ENCODE assay signal across 16 cellular contexts in genomic region chr19:10104130-10104513, GRCh38. TPM values are rescaled to one million over a fixed set of nuclear protein-coding genes. Genes with fewer than 3 reads are reported as not detected.
DNase-seq lines count a peak whose midpoint lies in the region; ATAC-seq, FAIRE-seq and TF ChIP-seq lines count a peak whose summit lies in the region.
"Had no signal": no experiment of that assay in that cellular context is flagged by ENCODE, and none has a peak within 500 bp of the region (broad histone marks: within the 10 kb centered on the region; RNA-seq: fewer than 3 reads in every experiment).

No MANE protein-coding gene starts in this region.

- no peak for FAIRE-seq in K562 (lab: Jason Lieb, UNC)
- FAIRE-seq: D721Med had no signal

- POLR2A ChIA-PET in T-cell (lab: Charles Lee) (interaction anchor here in 1 of 2 donors (0.6 kb wide), 1 partner anchor 1660 kb away, joined by 3 read pairs; no protein-coding TSS in a partner anchor), K562 (lab: Yijun Ruan, JAX) (interaction anchor here (1.0 to 1.4 kb wide), 2 partner anchors 10 to 11 kb away, joined by 3 read pairs; no protein-coding TSS in a partner anchor)

- no peak for TF ChIP-seq CTCF in K562 (IDR thresholded peaks at IDR 0.05 in 2 of 3, conservative IDR thresholded peaks at IDR 0.05 in 1 of 3; ENCODE audit: insufficient read depth in 2 of 3, low read depth in 1 of 3, low read length in 3 of 3)

- no peak overlapping the region for H3K4me3 ChIP-seq in K562
- H3K4me3 ChIP-seq: gastrocnemius medialis, SJSA1 had no signal

- peak overlapping the region; percentile 75 for H2AFZ ChIP-seq in K562 (ENCODE audit: low read depth, low read length)

- BruUV-seq in K562 (replicated peaks; lab: Mats Ljungman, UMichigan): no TSS peak

- intact Hi-C loops in K562 (cut with micrococcal nuclease) (no loop called here), left ventricle myocardium superior (cut with micrococcal nuclease) (no loop called here)

- H3K36me3 ChIP-seq in K562 (ENCODE audit: control insufficient read depth, insufficient read depth, low read length): peaks cover 22% of the 10 kb centered on the region

- in situ Hi-C loops in K562 (cut with MboI): no loop called here

- no peaks in the 10 kb centered on the region for H3K9me3 Mint-ChIP-seq in activated naive CD4-positive, alpha-beta T cell treated with anti-CD3 and anti-CD28 coated beads, Interleukin-2, amount 10 ng/mL, durations not matched to agents 7 days and 5 days
- H3K9me3 Mint-ChIP-seq in T-cell: no peaks in the 10 kb centered on the region
- H3K9me3 Mint-ChIP-seq in stimulated activated naive B cell treated with anti-CD40 and anti-IgM and Interleukin-4, amounts not matched to agents 10 μg/mL and 1 μg/mL and 100 μg/mL, for 72 hours: peaks cover 2 to 3% of the 10 kb centered on the region in 2 donors

- H3K9ac ChIP-seq in K562 (ENCODE audit: insufficient read depth in 1 of 2, low read depth in 2 of 2, low read length in 2 of 2): peak overlapping the region in 1 of 2 experiments; percentile 45; a peak in 2 of 4 replicates

- peaks cover 21% of the 10 kb centered on the region for H3K36me3 Mint-ChIP-seq in activated naive CD4-positive, alpha-beta T cell treated with anti-CD3 and anti-CD28 coated beads, Interleukin-2, amount 10 ng/mL, durations not matched to agents 7 days and 5 days
- peaks cover 7% of the 10 kb centered on the region for H3K36me3 Mint-ChIP-seq in T-cell
- peaks cover 31 to 37% of the 10 kb centered on the region in 2 donors for H3K36me3 Mint-ChIP-seq in stimulated activated naive B cell treated with anti-CD40 and anti-IgM and Interleukin-4, amounts not matched to agents 10 μg/mL and 1 μg/mL and 100 μg/mL, for 72 hours

- no peak for TF ChIP-seq RAD21 in K562 (CRISPR knock-in tag; conservative IDR thresholded peaks at IDR 0.05 in 1 of 2, IDR thresholded peaks at IDR 0.05 in 1 of 2)

- H3K4me2 ChIP-seq in K562 (ENCODE audit: insufficient read depth, low read length): no peak overlapping the region

- H3K27me3 Mint-ChIP-seq in activated naive CD4-positive, alpha-beta T cell treated with anti-CD3 and anti-CD28 coated beads, Interleukin-2, amount 10 ng/mL, durations not matched to agents 7 days and 5 days: peaks cover under 1% of the 10 kb centered on the region
- no peaks in the 10 kb centered on the region for H3K27me3 Mint-ChIP-seq in T-cell
- no peaks in the 10 kb centered on the region for H3K27me3 Mint-ChIP-seq in stimulated activated naive B cell treated with anti-CD40 and anti-IgM and Interleukin-4, amounts not matched to agents 10 μg/mL and 1 μg/mL and 100 μg/mL, for 72 hours

- H3K79me2 ChIP-seq in K562 (ENCODE audit: control insufficient read depth, insufficient read depth, low read length): peaks cover 31% of the 10 kb centered on the region

- H3K27ac Mint-ChIP-seq in activated naive CD4-positive, alpha-beta T cell treated with anti-CD3 and anti-CD28 coated beads, Interleukin-2, amount 10 ng/mL, durations not matched to agents 7 days and 5 days: peak overlapping the region; percentile 97
- H3K27ac Mint-ChIP-seq in T-cell: peak overlapping the region; percentile 94 to 96
- peak overlapping the region; percentile 99 for H3K27ac Mint-ChIP-seq in stimulated activated naive B cell treated with anti-CD40 and anti-IgM and Interleukin-4, amounts not matched to agents 10 μg/mL and 1 μg/mL and 100 μg/mL, for 72 hours

- peaks cover 68% of the 10 kb centered on the region for H3K4me1 Mint-ChIP-seq in activated naive CD4-positive, alpha-beta T cell treated with anti-CD3 and anti-CD28 coated beads, Interleukin-2, amount 10 ng/mL, durations not matched to agents 7 days and 5 days
- peaks cover 58 to 65% (median 62%) of the 10 kb centered on the region in 3 donors for H3K4me1 Mint-ChIP-seq in T-cell
- H3K4me1 Mint-ChIP-seq in stimulated activated naive B cell treated with anti-CD40 and anti-IgM and Interleukin-4, amounts not matched to agents 10 μg/mL and 1 μg/mL and 100 μg/mL, for 72 hours: peaks cover 43 to 75% of the 10 kb centered on the region in 2 donors

- no peaks in the 10 kb centered on the region for H3K9me3 ChIP-seq in K562 (replicated peaks; ENCODE audit: control insufficient read depth, insufficient read depth, low read depth, low read length)
- H3K9me3 ChIP-seq: gastrocnemius medialis, SJSA1 had no signal

- no peaks in the 10 kb centered on the region for H3K9me1 ChIP-seq in K562 (ENCODE audit: control insufficient read depth, insufficient read depth, low read length)

- TF ChIP-seq EP300 in K562 (IDR thresholded peaks at IDR 0.05; ENCODE audit: low read length): no peak

- H3K4me1 ChIP-seq in K562 (replicated peaks in 1 of 2; ENCODE audit: control insufficient read depth in 2 of 2, insufficient read depth in 2 of 2, low read length in 2 of 2): peaks cover 34 to 41% of the 10 kb centered on the region in 2 experiments

- peak overlapping the region; percentile 74; the same call in 2 of the 3 replicates for H3K27ac ChIP-seq in K562 (ENCODE audit: extremely low read depth, low read depth, low read length)
- H3K27ac ChIP-seq: gastrocnemius medialis, SJSA1 had no signal

- no peak for TF ChIP-seq POLR2A in K562 (conservative IDR thresholded peaks at IDR 0.05)

- no peaks in the 10 kb centered on the region for H3K27me3 ChIP-seq in K562 (ENCODE audit: control insufficient read depth in 2 of 2, insufficient read depth in 2 of 2, low read length in 2 of 2)
- H3K27me3 ChIP-seq: gastrocnemius medialis, SJSA1 had no signal

- CTCF ChIA-PET in activated naive CD4-positive, alpha-beta T cell treated with anti-CD3 and anti-CD28 coated beads, Interleukin-2, amount 10 ng/mL, durations not matched to agents 7 days and 5 days (lab: Charles Lee): interaction anchor here (0.8 to 1.2 kb wide), 2 partner anchors 8 to 174 kb away, joined by 3 read pairs; no protein-coding TSS in a partner anchor
- CTCF ChIA-PET in T-cell (lab: Charles Lee) (interaction anchor here (0.7 to 1.6 kb wide), 9 partner anchors 8 to 324 kb away, joined by 3 to 10 read pairs (median 4); partner anchors contain the start of gene CDC37 (in 1 of the 2)), K562 (lab: Yijun Ruan, JAX; ENCODE audit: low intra/inter-chr PET ratio) (no interaction called here)

- ATAC-seq in T-cell (replicated peaks in 1 of 4) (no peak), K562 (no peak), left ventricle myocardium superior (no peak), left lobe of liver (no peak)
- no peak for ATAC-seq in stimulated activated naive B cell treated with anti-CD40 and anti-IgM and Interleukin-4, amounts not matched to agents 10 μg/mL and 1 μg/mL and 100 μg/mL, for 72 hours (replicated peaks)
- ATAC-seq: gastrocnemius medialis had no signal

- H3K4me3 Mint-ChIP-seq in activated naive CD4-positive, alpha-beta T cell treated with anti-CD3 and anti-CD28 coated beads, Interleukin-2, amount 10 ng/mL, durations not matched to agents 7 days and 5 days: no peak overlapping the region
- H3K4me3 Mint-ChIP-seq in T-cell: peak overlapping the region in 1 of 3 donors; percentile 89
- H3K4me3 Mint-ChIP-seq in stimulated activated naive B cell treated with anti-CD40 and anti-IgM and Interleukin-4, amounts not matched to agents 10 μg/mL and 1 μg/mL and 100 μg/mL, for 72 hours: peak overlapping the region; percentile 30 to 47

- no peak for DNase-seq in activated naive CD4-positive, alpha-beta T cell treated with anti-CD3 and anti-CD28 coated beads, Interleukin-2, amount 10 ng/mL, durations not matched to agents 7 days and 5 days
- DNase-seq in activated naive CD4-positive, alpha-beta T cell (lab: John Stamatoyannopoulos, UW): no peak
- DNase-seq in T-cell (no peak), K562 (ENCODE audit: extremely low read depth in 1 of 4, low spot score in 3 of 4) (peak in 1 of 4 experiments; percentile 1), NCI-H748 (lab: John Stamatoyannopoulos, UW; ENCODE audit: unreplicated experiment) (no peak), left ventricle myocardium superior (no peak), left lobe of liver (ENCODE audit: low spot score) (no peak)
- DNase-seq in stimulated activated naive B cell treated with anti-CD40 and anti-IgM and Interleukin-4, amounts not matched to agents 10 μg/mL and 1 μg/mL and 100 μg/mL, for 72 hours: no peak
- DNase-seq: aorta, gastrocnemius medialis, IMR-90, NCI-H1105 treated with DMSO at 0.1 percent for 48 hours, substantia nigra had no signal

- H4K20me1 ChIP-seq in K562 (replicated peaks; ENCODE audit: control insufficient read depth, insufficient read depth, low read length): no peaks in the 10 kb centered on the region

RNA-seq across cellular contexts. Expression of gene ANGPTL6, which starts 1.6 kb away (rescaled TPM):
- 1 to 10 TPM in 3 of 5 donors, under 1 TPM in 2; 0.37 to 1.7 (median 1.1) TPM for total RNA-seq in T-cell
- total RNA-seq in K562 (2011; cell fraction: chromatin; rRNA removed; ENCODE audit: low replicate concordance): 0.81 and 2.5 TPM in 2 replicates
- 1.8 and 3.0 TPM in 2 replicates for total RNA-seq in K562 (2011; cell fraction: nucleolus; rRNA removed)
- total RNA-seq in K562 (2011; cell fraction: nucleoplasm; rRNA removed): 1.6 and 2.9 TPM in 2 replicates
- 0.86 and 2.1 TPM in 2 replicates for total RNA-seq in K562 (2014; rRNA removed)
- total RNA-seq in K562 (2014; rRNA removed; fragmentation: Illumina TruSeq; extraction: Trizol): 0.38 and 0.58 TPM in 2 replicates
- total RNA-seq in K562 (2015; rRNA removed; fragmentation: Illumina TruSeq; extraction: Trizol): 0.23 and 0.36 TPM in 2 replicates
- total RNA-seq in K562 (2021): 0.42 and 0.58 TPM in 2 replicates
- polyA plus RNA-seq in K562 (2011; rRNA removed): 0.54 and 0.83 TPM in 2 replicates
- 0.66 and 1.6 TPM in 2 replicates for polyA plus RNA-seq in K562 (2011; cell fraction: cytosol; rRNA removed)
- polyA plus RNA-seq in K562 (2011; cell fraction: nucleus; rRNA removed): 1.4 and 4.2 TPM in 2 replicates
- 0.51 and 0.70 TPM in 2 replicates for polyA plus RNA-seq in K562 (2012)
- polyA plus RNA-seq in K562 (2014; fragmentation: Illumina TruSeq; extraction: Trizol): 0.22 and 0.43 TPM in 2 replicates
- not detected for polyA plus RNA-seq in K562 (2014; fragmentation: Nextera tagmentation; extraction: Ambion mirVana)
- polyA plus RNA-seq in K562 (2014; rRNA removed): 0.31 and 0.97 TPM in 2 replicates
- polyA minus RNA-seq in K562 (2011; rRNA and poly(A)+ RNA removed): 0.09 and 0.21 TPM in 2 replicates
- 1.4 TPM in 1 of 2 replicates, not detected in the other for polyA minus RNA-seq in K562 (2011; cell fraction: cytosol; rRNA and poly(A)+ RNA removed)
- polyA minus RNA-seq in K562 (2011; cell fraction: nucleus; rRNA and poly(A)+ RNA removed): 0.33 and 1.8 TPM in 2 replicates
- not detected for total RNA-seq in left ventricle myocardium superior
- 17.9 TPM for total RNA-seq in left lobe of liver
- total RNA-seq: IMR-90 had no signal
- polyA plus RNA-seq: neural cell had no signal

RNA-seq across cellular contexts. Expression of gene PPAN, which starts 2.0 kb away (rescaled TPM):
- total RNA-seq in T-cell (100 to 1,000 TPM in 3 of 5 donors, 10 to 100 TPM in 2; 89.3 to 140 (median 123) TPM), K562 (2014; rRNA removed) (111 and 141 TPM in 2 replicates), K562 (2014; rRNA removed; fragmentation: Illumina TruSeq; extraction: Trizol) (21.1 and 29.3 TPM in 2 replicates), K562 (2015; rRNA removed; fragmentation: Illumina TruSeq; extraction: Trizol) (76.2 and 78.6 TPM in 2 replicates), K562 (2021) (113 and 122 TPM in 2 replicates), left ventricle myocardium superior (21.4 TPM), left lobe of liver (13.0 TPM)
- 43.7 and 158 TPM in 2 replicates for total RNA-seq in K562 (2011; cell fraction: chromatin; rRNA removed; ENCODE audit: low replicate concordance)
- 136 and 158 TPM in 2 replicates for total RNA-seq in K562 (2011; cell fraction: nucleolus; rRNA removed)
- 72.6 and 76.3 TPM in 2 replicates for total RNA-seq in K562 (2011; cell fraction: nucleoplasm; rRNA removed)
- polyA plus RNA-seq in K562 (2011; rRNA removed) (43.2 and 54.4 TPM in 2 replicates), K562 (2014; fragmentation: Illumina TruSeq; extraction: Trizol) (59.1 and 66.9 TPM in 2 replicates), K562 (2014; fragmentation: Nextera tagmentation; extraction: Ambion mirVana) (1 to 10 TPM; 2.2 to 4.9 TPM), K562 (2014; rRNA removed) (129 TPM in 2 replicates)
- polyA plus RNA-seq in K562 (2011; cell fraction: cytosol; rRNA removed): 55.0 and 104 TPM in 2 replicates
- 120 and 211 TPM in 2 replicates for polyA plus RNA-seq in K562 (2011; cell fraction: nucleus; rRNA removed)
- 52.6 and 75.7 TPM in 2 replicates for polyA plus RNA-seq in K562 (2012)
- 26.1 and 49.0 TPM in 2 replicates for polyA minus RNA-seq in K562 (2011; rRNA and poly(A)+ RNA removed)
- polyA minus RNA-seq in K562 (2011; cell fraction: cytosol; rRNA and poly(A)+ RNA removed): 66.1 and 69.2 TPM in 2 replicates
- polyA minus RNA-seq in K562 (2011; cell fraction: nucleus; rRNA and poly(A)+ RNA removed): 65.4 and 68.5 TPM in 2 replicates

RNA-seq across cellular contexts. Expression of gene P2RY11, which starts 7.4 kb away (rescaled TPM):
- total RNA-seq in T-cell: 10 to 100 TPM; 58.8 to 75.2 (median 61.7) TPM
- total RNA-seq in K562 (2011; cell fraction: chromatin; rRNA removed; ENCODE audit: low replicate concordance): 7.8 and 42.3 TPM in 2 replicates
- 18.0 and 23.8 TPM in 2 replicates for total RNA-seq in K562 (2011; cell fraction: nucleolus; rRNA removed)
- total RNA-seq in K562 (2011; cell fraction: nucleoplasm; rRNA removed): 12.8 and 19.6 TPM in 2 replicates
- 1.5 and 3.2 TPM in 2 replicates for total RNA-seq in K562 (2014; rRNA removed)
- total RNA-seq in K562 (2014; rRNA removed; fragmentation: Illumina TruSeq; extraction: Trizol): 1.4 and 1.5 TPM in 2 replicates
- total RNA-seq in K562 (2015; rRNA removed; fragmentation: Illumina TruSeq; extraction: Trizol): 4.6 TPM in 2 replicates
- total RNA-seq in K562 (2021): 10.1 and 10.2 TPM in 2 replicates
- polyA plus RNA-seq in K562 (2011; rRNA removed): 2.4 and 6.5 TPM in 2 replicates
- polyA plus RNA-seq in K562 (2011; cell fraction: cytosol; rRNA removed): 5.8 and 7.6 TPM in 2 replicates
- polyA plus RNA-seq in K562 (2011; cell fraction: nucleus; rRNA removed): 9.8 and 12.6 TPM in 2 replicates
- polyA plus RNA-seq in K562 (2012): 6.2 and 11.6 TPM in 2 replicates
- polyA plus RNA-seq in K562 (2014; fragmentation: Illumina TruSeq; extraction: Trizol): 1.5 and 2.1 TPM in 2 replicates
- under 1 TPM; 0.03 to 0.07 TPM for polyA plus RNA-seq in K562 (2014; fragmentation: Nextera tagmentation; extraction: Ambion mirVana)
- polyA plus RNA-seq in K562 (2014; rRNA removed): 4.5 and 5.9 TPM in 2 replicates
- 1.5 and 1.9 TPM in 2 replicates for polyA minus RNA-seq in K562 (2011; rRNA and poly(A)+ RNA removed)
- polyA minus RNA-seq in K562 (2011; cell fraction: cytosol; rRNA and poly(A)+ RNA removed): 2.6 and 7.6 TPM in 2 replicates
- polyA minus RNA-seq in K562 (2011; cell fraction: nucleus; rRNA and poly(A)+ RNA removed): 3.8 and 4.9 TPM in 2 replicates
- 4.2 TPM for total RNA-seq in left ventricle myocardium superior
- total RNA-seq in left lobe of liver: 6.6 TPM

RNA-seq across cellular contexts. Expression of gene EIF3G, which starts 15.6 kb away (rescaled TPM):
- 100 to 1,000 TPM; 288 to 435 (median 387) TPM for total RNA-seq in T-cell
- 149 and 492 TPM in 2 replicates for total RNA-seq in K562 (2011; cell fraction: chromatin; rRNA removed; ENCODE audit: low replicate concordance)
- 401 and 445 TPM in 2 replicates for total RNA-seq in K562 (2011; cell fraction: nucleolus; rRNA removed)
- 251 and 254 TPM in 2 replicates for total RNA-seq in K562 (2011; cell fraction: nucleoplasm; rRNA removed)
- 496 and 567 TPM in 2 replicates for total RNA-seq in K562 (2014; rRNA removed)
- 180 and 183 TPM in 2 replicates for total RNA-seq in K562 (2014; rRNA removed; fragmentation: Illumina TruSeq; extraction: Trizol)
- total RNA-seq in K562 (2015; rRNA removed; fragmentation: Illumina TruSeq; extraction: Trizol): 303 and 312 TPM in 2 replicates
- total RNA-seq in K562 (2021): 388 and 395 TPM in 2 replicates
- polyA plus RNA-seq in K562 (2011; rRNA removed): 119 and 135 TPM in 2 replicates
- polyA plus RNA-seq in K562 (2011; cell fraction: cytosol; rRNA removed): 195 and 287 TPM in 2 replicates
- polyA plus RNA-seq in K562 (2011; cell fraction: nucleus; rRNA removed): 588 and 868 TPM in 2 replicates
- 313 and 327 TPM in 2 replicates for polyA plus RNA-seq in K562 (2012)
- polyA plus RNA-seq in K562 (2014; fragmentation: Illumina TruSeq; extraction: Trizol): 338 and 435 TPM in 2 replicates
- polyA plus RNA-seq in K562 (2014; fragmentation: Nextera tagmentation; extraction: Ambion mirVana): 10 to 100 TPM; 35.3 to 53.8 TPM
- polyA plus RNA-seq in K562 (2014; rRNA removed): 299 and 361 TPM in 2 replicates
- polyA minus RNA-seq in K562 (2011; rRNA and poly(A)+ RNA removed): 37.8 and 59.9 TPM in 2 replicates
- polyA minus RNA-seq in K562 (2011; cell fraction: cytosol; rRNA and poly(A)+ RNA removed): 98.8 and 105 TPM in 2 replicates
- 95.6 and 97.2 TPM in 2 replicates for polyA minus RNA-seq in K562 (2011; cell fraction: nucleus; rRNA and poly(A)+ RNA removed)
- total RNA-seq in left ventricle myocardium superior: 179 TPM
- 84.6 TPM for total RNA-seq in left lobe of liver

RNA-seq across cellular contexts. Expression of gene SHFL, which starts 18.0 kb away (rescaled TPM):
- total RNA-seq in T-cell (100 to 1,000 TPM in 3 of 5 donors, 10 to 100 TPM in 2; 75.5 to 116 (median 109) TPM), K562 (2014; rRNA removed) (13.0 and 16.6 TPM in 2 replicates), K562 (2014; rRNA removed; fragmentation: Illumina TruSeq; extraction: Trizol) (5.8 and 6.4 TPM in 2 replicates), K562 (2015; rRNA removed; fragmentation: Illumina TruSeq; extraction: Trizol) (6.8 and 7.5 TPM in 2 replicates), K562 (2021) (15.1 and 16.4 TPM in 2 replicates), left ventricle myocardium superior (8.2 TPM), left lobe of liver (72.7 TPM)
- total RNA-seq in K562 (2011; cell fraction: chromatin; rRNA removed; ENCODE audit: low replicate concordance): 31.5 and 78.2 TPM in 2 replicates
- total RNA-seq in K562 (2011; cell fraction: nucleolus; rRNA removed): 47.9 and 51.2 TPM in 2 replicates
- 41.4 and 44.2 TPM in 2 replicates for total RNA-seq in K562 (2011; cell fraction: nucleoplasm; rRNA removed)
- polyA plus RNA-seq in K562 (2011; rRNA removed) (10.5 and 13.7 TPM in 2 replicates), K562 (2014; fragmentation: Illumina TruSeq; extraction: Trizol) (14.1 and 16.8 TPM in 2 replicates), K562 (2014; fragmentation: Nextera tagmentation; extraction: Ambion mirVana) (1 to 10 TPM; 1.5 to 2.6 TPM), K562 (2014; rRNA removed) (22.6 and 25.7 TPM in 2 replicates)
- 9.5 and 19.0 TPM in 2 replicates for polyA plus RNA-seq in K562 (2011; cell fraction: cytosol; rRNA removed)
- polyA plus RNA-seq in K562 (2011; cell fraction: nucleus; rRNA removed): 60.4 and 126 TPM in 2 replicates
- 13.8 and 24.0 TPM in 2 replicates for polyA plus RNA-seq in K562 (2012)
- polyA minus RNA-seq in K562 (2011; rRNA and poly(A)+ RNA removed): 3.4 and 7.6 TPM in 2 replicates
- 3.1 and 3.3 TPM in 2 replicates for polyA minus RNA-seq in K562 (2011; cell fraction: cytosol; rRNA and poly(A)+ RNA removed)
- 10.0 and 21.1 TPM in 2 replicates for polyA minus RNA-seq in K562 (2011; cell fraction: nucleus; rRNA and poly(A)+ RNA removed)
